Comparison of ENCODE assay signal across 8 cellular contexts in the genomic region with DNA sequence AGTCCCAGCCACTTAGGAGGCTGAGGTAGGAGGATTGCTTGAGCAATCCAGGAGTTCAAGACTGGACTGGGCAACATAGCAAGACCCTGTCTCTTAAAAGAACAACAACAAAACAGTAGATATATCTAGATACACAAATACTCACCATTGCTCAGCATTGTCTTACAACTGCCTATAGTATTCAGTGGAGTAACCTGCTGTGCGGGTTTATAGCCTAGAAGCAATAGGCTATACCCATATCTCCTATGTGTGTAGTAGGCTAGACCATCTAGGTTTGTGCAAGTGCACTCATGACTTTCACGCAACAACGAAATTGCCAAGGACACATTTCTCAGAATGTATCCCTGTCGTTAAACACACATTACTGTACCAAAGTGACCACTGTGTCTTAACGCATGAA. TPM values are rescaled to one million over a fixed set of nuclear protein-coding genes. Genes with fewer than 3 reads are reported as not detected.
"Had no signal": no experiment of that assay in that cellular context is flagged by ENCODE, and none has a peak within 500 bp of the region (broad histone marks: within the 10 kb centered on the region; RNA-seq: fewer than 3 reads in every experiment).

No MANE protein-coding gene starts in this region.

- DNase-seq: GDM1, GF-D8 had no signal

- H3K4me3 ChIP-seq: GM12878 had no signal

- ATAC-seq: GM12878 had no signal

- FAIRE-seq: G401.6, GM12878, GM12891, GM12892, GM18507, GM19239 had no signal

RNA-seq across cellular contexts. Expression of a gene that starts 44.7 kb away (rescaled TPM):
- polyA plus RNA-seq: GM12878 had no signal
